Comparison of ENCODE assay signal across 1 cellular context in the genomic region with DNA sequence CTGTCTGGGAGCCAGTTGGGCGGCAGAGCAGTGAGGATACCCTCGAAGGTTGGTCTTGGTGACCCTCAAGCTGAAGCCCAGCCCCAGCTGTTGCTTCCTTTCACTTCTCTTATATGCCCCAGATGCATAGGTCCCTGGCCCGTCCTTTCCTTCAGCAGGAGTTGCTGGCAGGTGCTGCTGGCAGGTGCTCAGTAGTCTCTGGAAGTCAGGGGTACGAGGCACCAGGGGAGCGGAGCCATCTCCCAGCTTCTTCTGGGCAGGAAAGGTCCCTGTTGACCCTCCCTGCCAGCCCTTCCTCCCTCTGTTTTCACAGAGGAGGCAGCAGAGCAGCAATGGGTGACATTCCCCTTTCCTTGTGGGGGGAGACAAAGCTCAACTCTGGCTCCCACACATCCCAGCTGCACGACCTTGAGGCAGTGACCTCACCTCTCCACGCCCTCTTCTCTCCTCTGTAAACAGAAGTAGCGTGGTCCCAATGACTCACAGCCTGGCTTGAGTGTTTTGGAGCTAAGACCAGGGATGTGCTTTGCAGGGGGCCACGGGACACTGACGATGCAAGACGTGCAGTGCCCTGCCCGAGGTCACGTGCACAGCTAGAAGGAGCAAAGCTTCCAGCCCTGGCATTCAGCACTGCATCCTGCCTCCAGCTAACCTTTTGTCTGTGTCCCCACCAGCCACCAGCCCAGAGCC.
TF ChIP-seq lines count a peak whose summit lies in the region.

No MANE protein-coding gene starts in this region.

TF ChIP-seq in GM23338, 12 proteins besides CTCF, POLR2A, EP300 and RAD21 (continued from another document):
- TF ChIP-seq, protein P1, sequence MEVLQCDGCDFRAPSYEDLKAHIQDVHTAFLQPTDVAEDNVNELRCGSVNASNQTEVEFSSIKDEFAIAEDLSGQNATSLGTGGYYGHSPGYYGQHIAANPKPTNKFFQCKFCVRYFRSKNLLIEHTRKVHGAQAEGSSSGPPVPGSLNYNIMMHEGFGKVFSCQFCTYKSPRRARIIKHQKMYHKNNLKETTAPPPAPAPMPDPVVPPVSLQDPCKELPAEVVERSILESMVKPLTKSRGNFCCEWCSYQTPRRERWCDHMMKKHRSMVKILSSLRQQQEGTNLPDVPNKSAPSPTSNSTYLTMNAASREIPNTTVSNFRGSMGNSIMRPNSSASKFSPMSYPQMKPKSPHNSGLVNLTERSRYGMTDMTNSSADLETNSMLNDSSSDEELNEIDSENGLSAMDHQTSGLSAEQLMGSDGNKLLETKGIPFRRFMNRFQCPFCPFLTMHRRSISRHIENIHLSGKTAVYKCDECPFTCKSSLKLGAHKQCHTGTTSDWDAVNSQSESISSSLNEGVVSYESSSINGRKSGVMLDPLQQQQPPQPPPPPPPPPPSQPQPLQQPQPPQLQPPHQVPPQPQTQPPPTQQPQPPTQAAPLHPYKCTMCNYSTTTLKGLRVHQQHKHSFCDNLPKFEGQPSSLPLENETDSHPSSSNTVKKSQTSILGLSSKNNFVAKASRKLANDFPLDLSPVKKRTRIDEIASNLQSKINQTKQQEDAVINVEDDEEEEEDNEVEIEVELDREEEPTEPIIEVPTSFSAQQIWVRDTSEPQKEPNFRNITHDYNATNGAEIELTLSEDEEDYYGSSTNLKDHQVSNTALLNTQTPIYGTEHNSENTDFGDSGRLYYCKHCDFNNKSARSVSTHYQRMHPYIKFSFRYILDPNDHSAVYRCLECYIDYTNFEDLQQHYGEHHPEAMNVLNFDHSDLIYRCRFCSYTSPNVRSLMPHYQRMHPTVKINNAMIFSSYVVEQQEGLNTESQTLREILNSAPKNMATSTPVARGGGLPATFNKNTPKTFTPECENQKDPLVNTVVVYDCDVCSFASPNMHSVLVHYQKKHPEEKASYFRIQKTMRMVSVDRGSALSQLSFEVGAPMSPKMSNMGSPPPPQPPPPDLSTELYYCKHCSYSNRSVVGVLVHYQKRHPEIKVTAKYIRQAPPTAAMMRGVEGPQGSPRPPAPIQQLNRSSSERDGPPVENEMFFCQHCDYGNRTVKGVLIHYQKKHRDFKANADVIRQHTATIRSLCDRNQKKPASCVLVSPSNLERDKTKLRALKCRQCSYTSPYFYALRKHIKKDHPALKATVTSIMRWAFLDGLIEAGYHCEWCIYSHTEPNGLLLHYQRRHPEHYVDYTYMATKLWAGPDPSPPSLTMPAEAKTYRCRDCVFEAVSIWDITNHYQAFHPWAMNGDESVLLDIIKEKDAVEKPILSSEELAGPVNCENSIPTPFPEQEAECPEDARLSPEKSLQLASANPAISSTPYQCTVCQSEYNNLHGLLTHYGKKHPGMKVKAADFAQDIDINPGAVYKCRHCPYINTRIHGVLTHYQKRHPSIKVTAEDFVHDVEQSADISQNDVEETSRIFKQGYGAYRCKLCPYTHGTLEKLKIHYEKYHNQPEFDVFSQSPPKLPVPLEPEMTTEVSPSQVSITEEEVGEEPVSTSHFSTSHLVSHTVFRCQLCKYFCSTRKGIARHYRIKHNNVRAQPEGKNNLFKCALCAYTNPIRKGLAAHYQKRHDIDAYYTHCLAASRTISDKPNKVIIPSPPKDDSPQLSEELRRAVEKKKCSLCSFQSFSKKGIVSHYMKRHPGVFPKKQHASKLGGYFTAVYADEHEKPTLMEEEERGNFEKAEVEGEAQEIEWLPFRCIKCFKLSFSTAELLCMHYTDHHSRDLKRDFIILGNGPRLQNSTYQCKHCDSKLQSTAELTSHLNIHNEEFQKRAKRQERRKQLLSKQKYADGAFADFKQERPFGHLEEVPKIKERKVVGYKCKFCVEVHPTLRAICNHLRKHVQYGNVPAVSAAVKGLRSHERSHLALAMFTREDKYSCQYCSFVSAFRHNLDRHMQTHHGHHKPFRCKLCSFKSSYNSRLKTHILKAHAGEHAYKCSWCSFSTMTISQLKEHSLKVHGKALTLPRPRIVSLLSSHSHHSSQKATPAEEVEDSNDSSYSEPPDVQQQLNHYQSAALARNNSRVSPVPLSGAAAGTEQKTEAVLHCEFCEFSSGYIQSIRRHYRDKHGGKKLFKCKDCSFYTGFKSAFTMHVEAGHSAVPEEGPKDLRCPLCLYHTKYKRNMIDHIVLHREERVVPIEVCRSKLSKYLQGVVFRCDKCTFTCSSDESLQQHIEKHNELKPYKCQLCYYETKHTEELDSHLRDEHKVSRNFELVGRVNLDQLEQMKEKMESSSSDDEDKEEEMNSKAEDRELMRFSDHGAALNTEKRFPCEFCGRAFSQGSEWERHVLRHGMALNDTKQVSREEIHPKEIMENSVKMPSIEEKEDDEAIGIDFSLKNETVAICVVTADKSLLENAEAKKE (CRISPR knock-in tag; IDR thresholded peaks at IDR 0.05), result no peak
- TF ChIP-seq ZNF331 (CRISPR knock-in tag; IDR thresholded peaks at IDR 0.05; ENCODE audit: low read depth), result no peak
- no peak for TF ChIP-seq NANOG (IDR thresholded peaks at IDR 0.05; ENCODE audit: borderline replicate concordance)
- no peak for TF ChIP-seq STAT1 (IDR thresholded peaks at IDR 0.05; ENCODE audit: unreplicated experiment)
- TF ChIP-seq, protein P2, sequence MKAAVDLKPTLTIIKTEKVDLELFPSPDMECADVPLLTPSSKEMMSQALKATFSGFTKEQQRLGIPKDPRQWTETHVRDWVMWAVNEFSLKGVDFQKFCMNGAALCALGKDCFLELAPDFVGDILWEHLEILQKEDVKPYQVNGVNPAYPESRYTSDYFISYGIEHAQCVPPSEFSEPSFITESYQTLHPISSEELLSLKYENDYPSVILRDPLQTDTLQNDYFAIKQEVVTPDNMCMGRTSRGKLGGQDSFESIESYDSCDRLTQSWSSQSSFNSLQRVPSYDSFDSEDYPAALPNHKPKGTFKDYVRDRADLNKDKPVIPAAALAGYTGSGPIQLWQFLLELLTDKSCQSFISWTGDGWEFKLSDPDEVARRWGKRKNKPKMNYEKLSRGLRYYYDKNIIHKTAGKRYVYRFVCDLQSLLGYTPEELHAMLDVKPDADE (IDR thresholded peaks at IDR 0.05), result no peak
- TF ChIP-seq ZNF114 (CRISPR knock-in tag; IDR thresholded peaks at IDR 0.05), result no peak
- TF ChIP-seq POLR2AphosphoS5 (IDR thresholded peaks at IDR 0.05; ENCODE audit: low read depth), result no peak
- TF ChIP-seq, protein P3, sequence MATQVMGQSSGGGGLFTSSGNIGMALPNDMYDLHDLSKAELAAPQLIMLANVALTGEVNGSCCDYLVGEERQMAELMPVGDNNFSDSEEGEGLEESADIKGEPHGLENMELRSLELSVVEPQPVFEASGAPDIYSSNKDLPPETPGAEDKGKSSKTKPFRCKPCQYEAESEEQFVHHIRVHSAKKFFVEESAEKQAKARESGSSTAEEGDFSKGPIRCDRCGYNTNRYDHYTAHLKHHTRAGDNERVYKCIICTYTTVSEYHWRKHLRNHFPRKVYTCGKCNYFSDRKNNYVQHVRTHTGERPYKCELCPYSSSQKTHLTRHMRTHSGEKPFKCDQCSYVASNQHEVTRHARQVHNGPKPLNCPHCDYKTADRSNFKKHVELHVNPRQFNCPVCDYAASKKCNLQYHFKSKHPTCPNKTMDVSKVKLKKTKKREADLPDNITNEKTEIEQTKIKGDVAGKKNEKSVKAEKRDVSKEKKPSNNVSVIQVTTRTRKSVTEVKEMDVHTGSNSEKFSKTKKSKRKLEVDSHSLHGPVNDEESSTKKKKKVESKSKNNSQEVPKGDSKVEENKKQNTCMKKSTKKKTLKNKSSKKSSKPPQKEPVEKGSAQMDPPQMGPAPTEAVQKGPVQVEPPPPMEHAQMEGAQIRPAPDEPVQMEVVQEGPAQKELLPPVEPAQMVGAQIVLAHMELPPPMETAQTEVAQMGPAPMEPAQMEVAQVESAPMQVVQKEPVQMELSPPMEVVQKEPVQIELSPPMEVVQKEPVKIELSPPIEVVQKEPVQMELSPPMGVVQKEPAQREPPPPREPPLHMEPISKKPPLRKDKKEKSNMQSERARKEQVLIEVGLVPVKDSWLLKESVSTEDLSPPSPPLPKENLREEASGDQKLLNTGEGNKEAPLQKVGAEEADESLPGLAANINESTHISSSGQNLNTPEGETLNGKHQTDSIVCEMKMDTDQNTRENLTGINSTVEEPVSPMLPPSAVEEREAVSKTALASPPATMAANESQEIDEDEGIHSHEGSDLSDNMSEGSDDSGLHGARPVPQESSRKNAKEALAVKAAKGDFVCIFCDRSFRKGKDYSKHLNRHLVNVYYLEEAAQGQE (IDR thresholded peaks at IDR 0.05; ENCODE audit: unreplicated experiment), result no peak
- no peak for TF ChIP-seq EZH2phosphoT487 (IDR thresholded peaks at IDR 0.05; ENCODE audit: unreplicated experiment)
- no peak for TF ChIP-seq CREB1 (CRISPR knock-in tag; IDR thresholded peaks at IDR 0.05; ENCODE audit: low read depth)
- TF ChIP-seq JUNB (IDR thresholded peaks at IDR 0.05; ENCODE audit: unreplicated experiment), result no peak
